Comparison of ENCODE assay signal across 1 cellular context in genomic region chr1:19648239-19648638, GRCh38.
TF ChIP-seq lines count a peak whose summit lies in the region.

No MANE protein-coding gene starts in this region.

TF ChIP-seq in HCT116, 20 proteins besides CTCF, POLR2A, EP300 and RAD21:
- TF ChIP-seq EGR1 (IDR thresholded peaks at IDR 0.05; ENCODE audit: low read depth) = no peak
- TF ChIP-seq EZH2phosphoT487 (IDR thresholded peaks at IDR 0.05; ENCODE audit: borderline replicate concordance) = no peak
- TF ChIP-seq JUND (IDR thresholded peaks at IDR 0.05) = no peak
- TF ChIP-seq POLR2AphosphoS5 (IDR thresholded peaks at IDR 0.05; ENCODE audit: low read depth, low read length) = no peak
